8 cellular contexts compared by ENCODE assay signal in the genomic region with DNA sequence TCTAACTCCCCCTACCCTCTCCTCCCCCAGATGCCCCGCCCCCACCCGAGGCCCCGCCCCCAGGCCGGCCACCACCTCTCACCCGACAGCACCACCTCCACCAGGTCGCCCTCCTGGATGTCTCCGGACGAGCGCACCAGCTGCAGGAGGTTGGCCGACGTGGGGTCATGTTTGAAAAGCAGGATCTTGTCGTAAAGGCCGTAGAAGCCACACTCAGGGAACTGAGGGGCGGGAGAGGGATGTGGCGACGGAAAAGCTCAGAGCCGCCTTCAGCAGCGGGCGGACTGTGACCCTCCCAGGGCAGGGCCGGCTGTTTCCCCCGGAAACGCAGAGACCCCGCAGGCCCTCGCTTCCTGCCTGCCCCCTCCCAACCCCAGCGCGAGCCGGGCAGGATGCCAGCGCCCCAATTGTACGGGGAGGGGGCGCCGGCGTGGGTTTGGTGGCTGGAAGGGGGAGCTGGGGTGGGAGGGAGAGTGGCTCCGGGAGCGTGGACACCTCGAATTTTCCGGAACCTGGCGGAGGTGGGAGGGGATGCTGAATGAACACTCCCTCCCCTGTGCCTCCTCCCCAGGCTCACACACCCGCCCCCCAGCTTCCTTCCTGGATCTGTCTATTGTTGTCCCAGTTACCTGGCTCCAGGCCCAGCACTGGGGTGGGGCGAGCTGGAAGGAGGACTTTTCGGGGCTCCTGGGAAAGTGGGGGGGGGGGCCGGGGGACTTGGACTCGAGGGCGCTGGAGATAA. TPM values are rescaled to one million over a fixed set of nuclear protein-coding genes. Genes with fewer than 3 reads are reported as not detected.
DNase-seq lines count a peak whose midpoint lies in the region; ATAC-seq lines count a peak whose summit lies in the region.

No MANE protein-coding gene starts in this region.

- peaks cover 33% of the 10 kb centered on the region for H3K4me1 Mint-ChIP-seq in activated CD4-positive, alpha-beta memory T cell treated with anti-CD3 and anti-CD28 coated beads, Interleukin-2, amount 10 ng/mL, durations not matched to agents 7 days and 5 days

- DNase-seq in NK-92 treated with Interleukin-12 subunit alpha and Interleukin-12 subunit beta, amount 100 ng/mL, for 24 hours (lab: John Stamatoyannopoulos, UW) = peak; percentile 79
- DNase-seq in NK-92 (lab: John Stamatoyannopoulos, UW; ENCODE audit: unreplicated experiment) (no peak), NCI-H2227 treated with DMSO at 0.1 percent for 48 hours (lab: John Stamatoyannopoulos, UW) (peak; percentile 9), medulla oblongata (ENCODE audit: extremely low spot score) (peak; percentile 77)
- peak; percentile 82 for DNase-seq in activated CD4-positive, alpha-beta memory T cell treated with anti-CD3 and anti-CD28 coated beads, Interleukin-2, amount 10 ng/mL, durations not matched to agents 7 days and 5 days
- peak; percentile 69 for DNase-seq in effector CD8-positive, alpha-beta T cell (lab: John Stamatoyannopoulos, UW)
- peak; percentile 61 for DNase-seq in stimulated activated CD8-positive, alpha-beta memory T cell treated with anti-CD3 and anti-CD28 coated beads, Interleukin-12 subunit alpha, Interleukin-12 subunit beta, amount 100 ng/mL, for 4 hours (ENCODE audit: low read depth)

- H3K4me3 Mint-ChIP-seq in activated CD4-positive, alpha-beta memory T cell treated with anti-CD3 and anti-CD28 coated beads, Interleukin-2, amount 10 ng/mL, durations not matched to agents 7 days and 5 days = peak overlapping the region; percentile 97

- POLR2A ChIA-PET in activated CD4-positive, alpha-beta memory T cell treated with anti-CD3 and anti-CD28 coated beads, Interleukin-2, amount 10 ng/mL, durations not matched to agents 7 days and 5 days (lab: Charles Lee) = interaction anchor here (0.8 to 5.1 kb wide), 17 partner anchors 9 to 542 kb away, joined by 3 to 40 read pairs (median 6); a partner anchor contains a TSS

- CTCF ChIA-PET in activated CD4-positive, alpha-beta memory T cell treated with anti-CD3 and anti-CD28 coated beads, Interleukin-2, amount 10 ng/mL, durations not matched to agents 7 days and 5 days (lab: Charles Lee) = interaction anchor here (0.8 to 5.6 kb wide), 7 partner anchors 10 to 113 kb away, joined by 3 to 50 read pairs (median 5); a partner anchor contains a TSS

- H3K27me3 Mint-ChIP-seq in activated CD4-positive, alpha-beta memory T cell treated with anti-CD3 and anti-CD28 coated beads, Interleukin-2, amount 10 ng/mL, durations not matched to agents 7 days and 5 days = no peaks in the 10 kb centered on the region

- H3K36me3 Mint-ChIP-seq in activated CD4-positive, alpha-beta memory T cell treated with anti-CD3 and anti-CD28 coated beads, Interleukin-2, amount 10 ng/mL, durations not matched to agents 7 days and 5 days (ENCODE audit: low read depth) = peaks cover 55% of the 10 kb centered on the region

- H3K27ac Mint-ChIP-seq in activated CD4-positive, alpha-beta memory T cell treated with anti-CD3 and anti-CD28 coated beads, Interleukin-2, amount 10 ng/mL, durations not matched to agents 7 days and 5 days = peak overlapping the region; percentile 95

- no peak for ATAC-seq in HG02970 (IDR thresholded peaks at IDR 0.05; ENCODE audit: low FRiP score, unreplicated experiment)

- H3K9me3 Mint-ChIP-seq in activated CD4-positive, alpha-beta memory T cell treated with anti-CD3 and anti-CD28 coated beads, Interleukin-2, amount 10 ng/mL, durations not matched to agents 7 days and 5 days = no peaks in the 10 kb centered on the region

RNA-seq across cellular contexts. Expression of a gene that starts 3.0 kb away (rescaled TPM):
- total RNA-seq in activated CD4-positive, alpha-beta memory T cell treated with anti-CD3 and anti-CD28 coated beads, Interleukin-2, amount 10 ng/mL, durations not matched to agents 7 days and 5 days = 100 to 1,000 TPM; 167 to 177 TPM

RNA-seq across cellular contexts. Expression of a gene that starts 31.9 kb away (rescaled TPM):
- total RNA-seq in activated CD4-positive, alpha-beta memory T cell treated with anti-CD3 and anti-CD28 coated beads, Interleukin-2, amount 10 ng/mL, durations not matched to agents 7 days and 5 days = 10 to 100 TPM; 13.4 to 15.4 TPM

RNA-seq across cellular contexts. Expression of a gene that starts 32.3 kb away (rescaled TPM):
- total RNA-seq in activated CD4-positive, alpha-beta memory T cell treated with anti-CD3 and anti-CD28 coated beads, Interleukin-2, amount 10 ng/mL, durations not matched to agents 7 days and 5 days = 10 to 100 TPM; 75.1 to 78.5 TPM

RNA-seq across cellular contexts. Expression of a gene that starts 53.0 kb away (rescaled TPM):
- total RNA-seq in activated CD4-positive, alpha-beta memory T cell treated with anti-CD3 and anti-CD28 coated beads, Interleukin-2, amount 10 ng/mL, durations not matched to agents 7 days and 5 days = under 1 TPM; 0.15 to 0.20 TPM
